Comparison of ENCODE assay signal across 21 cellular contexts in genomic region chr2:30731248-30731647, GRCh38.
"Had no signal": no experiment of that assay in that cellular context is flagged by ENCODE, and none has a peak within 500 bp of the region (broad histone marks: within the 10 kb centered on the region; RNA-seq: fewer than 3 reads in every experiment).

No MANE protein-coding gene starts in this region.

- H3K27me3 ChIP-seq: right atrium auricular region, vagina had no signal

- H3K4me1 Mint-ChIP-seq: naive thymus-derived CD8-positive, alpha-beta T cell; neural crest cell; stimulated activated memory B cell treated with anti-CD40 and anti-IgM and Interleukin-4, amounts not matched to agents 10 μg/mL and 1 μg/mL and 100 μg/mL, for 72 hours had no signal

- H3K4me3 ChIP-seq: coronary artery, prostate gland, right atrium auricular region, suprapubic skin, transverse colon, vagina had no signal

- FAIRE-seq: endometrium, frontal cortex, keratinocyte had no signal

- DNase-seq: dermis blood vessel endothelial cell; effector memory CD8-positive, alpha-beta T cell; mammary epithelial cell; mesendoderm; naive thymus-derived CD8-positive, alpha-beta T cell; nucleus accumbens; stimulated activated CD4-positive, alpha-beta T cell treated with anti-CD3 and anti-CD28 coated beads, Interleukin-4, amount 100 ng/mL, for 4 hours; transverse colon had no signal

- H3K27me3 Mint-ChIP-seq: stimulated activated memory B cell treated with anti-CD40 and anti-IgM and Interleukin-4, amounts not matched to agents 10 μg/mL and 1 μg/mL and 100 μg/mL, for 72 hours; stimulated activated naive CD8-positive, alpha-beta T cell treated with anti-CD3 and anti-CD28 coated beads, Interleukin-15, Interleukin-2, amounts not matched to agents 100 ng/mL and 50 ng/mL, for 24 hours had no signal

- H3K9me3 ChIP-seq: prostate gland, right atrium auricular region, suprapubic skin, transverse colon, vagina had no signal

- H3K36me3 ChIP-seq: prostate gland, right atrium auricular region, suprapubic skin, transverse colon, vagina had no signal

- H3K4me3 Mint-ChIP-seq: effector memory CD8-positive, alpha-beta T cell; naive thymus-derived CD8-positive, alpha-beta T cell; neural crest cell; stimulated activated memory B cell treated with anti-CD40 and anti-IgM and Interleukin-4, amounts not matched to agents 10 μg/mL and 1 μg/mL and 100 μg/mL, for 72 hours; stimulated activated naive CD8-positive, alpha-beta T cell treated with anti-CD3 and anti-CD28 coated beads, Interleukin-15, Interleukin-2, amounts not matched to agents 100 ng/mL and 50 ng/mL, for 24 hours had no signal

- H3K27ac Mint-ChIP-seq: effector memory CD8-positive, alpha-beta T cell; stimulated activated memory B cell treated with anti-CD40 and anti-IgM and Interleukin-4, amounts not matched to agents 10 μg/mL and 1 μg/mL and 100 μg/mL, for 72 hours; stimulated activated naive CD8-positive, alpha-beta T cell treated with anti-CD3 and anti-CD28 coated beads, Interleukin-15, Interleukin-2, amounts not matched to agents 100 ng/mL and 50 ng/mL, for 24 hours had no signal

- H3K9me3 Mint-ChIP-seq: effector memory CD8-positive, alpha-beta T cell; naive thymus-derived CD8-positive, alpha-beta T cell; neural crest cell; stimulated activated memory B cell treated with anti-CD40 and anti-IgM and Interleukin-4, amounts not matched to agents 10 μg/mL and 1 μg/mL and 100 μg/mL, for 72 hours; stimulated activated naive CD8-positive, alpha-beta T cell treated with anti-CD3 and anti-CD28 coated beads, Interleukin-15, Interleukin-2, amounts not matched to agents 100 ng/mL and 50 ng/mL, for 24 hours had no signal

- H3K36me3 Mint-ChIP-seq: naive thymus-derived CD8-positive, alpha-beta T cell; stimulated activated memory B cell treated with anti-CD40 and anti-IgM and Interleukin-4, amounts not matched to agents 10 μg/mL and 1 μg/mL and 100 μg/mL, for 72 hours had no signal

- H3K4me1 ChIP-seq: prostate gland, right atrium auricular region, suprapubic skin, transverse colon, vagina had no signal

- ATAC-seq: effector memory CD8-positive, alpha-beta T cell; left lobe of liver; naive thymus-derived CD8-positive, alpha-beta T cell; sciatic nerve; stimulated activated memory B cell treated with anti-CD40 and anti-IgM and Interleukin-4, amounts not matched to agents 10 μg/mL and 1 μg/mL and 100 μg/mL, for 72 hours had no signal

- H3K27ac ChIP-seq: coronary artery, prostate gland, right atrium auricular region, suprapubic skin, transverse colon, vagina had no signal
